26 cellular contexts compared by ENCODE assay signal in the genomic region with DNA sequence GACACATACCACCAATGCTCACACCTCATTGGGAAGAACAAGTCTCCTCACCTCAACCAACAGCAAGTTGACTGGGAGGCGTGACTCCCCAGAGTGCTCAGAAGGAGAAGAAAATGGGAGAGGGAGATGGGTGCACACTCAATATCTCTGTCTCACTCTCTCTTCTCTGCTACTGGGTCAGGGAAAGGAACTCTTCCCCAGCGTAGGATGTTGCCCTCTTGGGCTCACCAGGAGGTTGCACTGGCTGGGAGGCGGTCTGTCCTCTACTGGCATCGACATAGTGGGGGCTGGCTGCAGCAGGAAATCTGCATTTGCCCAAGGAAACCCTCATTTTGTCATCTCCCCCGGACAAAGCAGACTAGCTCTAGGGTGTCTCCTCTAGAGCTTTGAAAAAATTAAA.
A peak's percentile ranks its signal among the peaks of the same experiment; 100 is the strongest.
DNase-seq lines count a peak whose midpoint lies in the region; ATAC-seq and TF ChIP-seq lines count a peak whose summit lies in the region.
"Had no signal": no experiment of that assay in that cellular context is flagged by ENCODE, and none has a peak within 500 bp of the region (broad histone marks: within the 10 kb centered on the region; RNA-seq: fewer than 3 reads in every experiment).

No MANE protein-coding gene starts in this region.

- peaks cover 38% of the 10 kb centered on the region for H3K27me3 Mint-ChIP-seq in activated CD8-positive, alpha-beta memory T cell treated with anti-CD3 and anti-CD28 coated beads, Interleukin-2, amount 10 ng/mL, durations not matched to agents 7 days and 5 days
- H3K27me3 Mint-ChIP-seq: brain had no signal

- DNase-seq in activated CD8-positive, alpha-beta memory T cell treated with anti-CD3 and anti-CD28 coated beads, Interleukin-2, amount 10 ng/mL, durations not matched to agents 7 days and 5 days = peak; percentile 23
- DNase-seq in activated CD8-positive, alpha-beta memory T cell treated with anti-CD3 and anti-CD28 coated beads, Interleukin-2, amount 50 U/mL, for 48 hours = no peak
- DNase-seq in SJCRH30 = no peak
- peak; percentile 7 for DNase-seq in lung (ENCODE audit: low spot score)
- DNase-seq in vagina (ENCODE audit: extremely low spot score in 2 of 2) = peak; percentile 32 to 70
- DNase-seq in SKM-1 treated with dmso at 0.1 percent for 144 hours (lab: John Stamatoyannopoulos, UW; ENCODE audit: unreplicated experiment) = no peak
- DNase-seq in RPMI8226 = no peak
- DNase-seq: activated CD4-positive, alpha-beta T cell treated with anti-CD3 and anti-CD28 coated beads, Interleukin-2, amount 50 U/mL, for 4 hours; activated CD4-positive, CD25-positive, alpha-beta regulatory T cell; activated naive CD4-positive, alpha-beta T cell; BE2C; gastrocnemius medialis; hippocampal formation; left ventricle myocardium inferior; natural killer cell; NCI-H2227 treated with DMSO at 0.1 percent for 48 hours; NCI-H82; posterior cingulate gyrus had no signal

- H3K36me3 ChIP-seq in SJCRH30 (no peaks in the 10 kb centered on the region), lung (ENCODE audit: control insufficient read depth in 2 of 2, insufficient read depth in 2 of 2, low read length in 2 of 2) (no peaks in the 10 kb centered on the region), vagina (no peaks in the 10 kb centered on the region)
- H3K36me3 ChIP-seq: adrenal gland, BE2C, gastrocnemius medialis, left ventricle myocardium inferior, stomach, transverse colon had no signal

- 46 to 62% methylated on average over 5 of the region's 5 CpGs for WGBS in lung, 2 donors

- no peak for TF ChIP-seq POLR2A in vagina (IDR thresholded peaks at IDR 0.05)

- no peaks in the 10 kb centered on the region for H3K36me3 Mint-ChIP-seq in activated CD8-positive, alpha-beta memory T cell treated with anti-CD3 and anti-CD28 coated beads, Interleukin-2, amount 10 ng/mL, durations not matched to agents 7 days and 5 days
- H3K36me3 Mint-ChIP-seq: brain, natural killer cell had no signal

- peaks cover 25% of the 10 kb centered on the region for H3K4me1 ChIP-seq in SJCRH30
- no peaks in the 10 kb centered on the region for H3K4me1 ChIP-seq in lung (ENCODE audit: control insufficient read depth in 2 of 2, insufficient read depth in 2 of 2, low read length in 2 of 2)
- H3K4me1 ChIP-seq in vagina = peaks cover 20% of the 10 kb centered on the region
- H3K4me1 ChIP-seq: adrenal gland, gastrocnemius medialis had no signal

- H3K27ac ChIP-seq in SJCRH30 (peak overlapping the region; percentile 30), lung (ENCODE audit: low read depth in 1 of 2, low read length in 1 of 2) (no peak overlapping the region), vagina (no peak overlapping the region)
- H3K27ac ChIP-seq: adrenal gland, gastrocnemius medialis, HL-60, left ventricle myocardium inferior, stomach, transverse colon had no signal

- no peak overlapping the region for H3K4me3 ChIP-seq in SJCRH30
- no peak overlapping the region for H3K4me3 ChIP-seq in lung
- H3K4me3 ChIP-seq in vagina = no peak overlapping the region
- H3K4me3 ChIP-seq: adrenal gland, gastrocnemius medialis, left ventricle myocardium inferior, stomach, transverse colon had no signal

- H3K9me3 Mint-ChIP-seq in activated CD8-positive, alpha-beta memory T cell treated with anti-CD3 and anti-CD28 coated beads, Interleukin-2, amount 10 ng/mL, durations not matched to agents 7 days and 5 days (ENCODE audit: low read depth) = no peaks in the 10 kb centered on the region
- H3K9me3 Mint-ChIP-seq: natural killer cell had no signal

- peaks cover 7% of the 10 kb centered on the region for H3K4me1 Mint-ChIP-seq in activated CD8-positive, alpha-beta memory T cell treated with anti-CD3 and anti-CD28 coated beads, Interleukin-2, amount 10 ng/mL, durations not matched to agents 7 days and 5 days

- H3K9me3 ChIP-seq in SJCRH30 (replicated peaks) = no peaks in the 10 kb centered on the region
- H3K9me3 ChIP-seq in lung (ENCODE audit: control insufficient read depth in 2 of 2, insufficient read depth in 1 of 2, low read length in 1 of 2) = peaks cover 0 to 6% of the 10 kb centered on the region in 2 donors
- no peaks in the 10 kb centered on the region for H3K9me3 ChIP-seq in vagina
- H3K9me3 ChIP-seq: adrenal gland, BE2C, gastrocnemius medialis, left ventricle myocardium inferior, stomach, transverse colon had no signal

- no peak overlapping the region for H3K4me3 Mint-ChIP-seq in activated CD8-positive, alpha-beta memory T cell treated with anti-CD3 and anti-CD28 coated beads, Interleukin-2, amount 10 ng/mL, durations not matched to agents 7 days and 5 days
- H3K4me3 Mint-ChIP-seq: brain, GM23338, natural killer cell had no signal

- CTCF ChIA-PET in activated CD8-positive, alpha-beta memory T cell treated with anti-CD3 and anti-CD28 coated beads, Interleukin-2, amount 10 ng/mL, durations not matched to agents 7 days and 5 days (lab: Charles Lee) = no interaction called here

- no peak for ATAC-seq in activated CD8-positive, alpha-beta memory T cell treated with anti-CD3 and anti-CD28 coated beads, Interleukin-2, amount 10 ng/mL, durations not matched to agents 7 days and 5 days
- no peak for ATAC-seq in lung (ENCODE audit: insufficient read depth, low FRiP score)
- ATAC-seq in HG02763 (IDR thresholded peaks at IDR 0.05; ENCODE audit: unreplicated experiment) = no peak
- ATAC-seq: gastrocnemius medialis, Right ventricle myocardium inferior had no signal

- no peaks in the 10 kb centered on the region for H3K27me3 ChIP-seq in SJCRH30
- H3K27me3 ChIP-seq in lung (ENCODE audit: control insufficient read depth, insufficient read depth) = no peaks in the 10 kb centered on the region
- no peaks in the 10 kb centered on the region for H3K27me3 ChIP-seq in vagina
- H3K27me3 ChIP-seq: adrenal gland, BE2C had no signal

- intact Hi-C loops in vagina (cut with DNase I) = no loop called here

- no peak overlapping the region for H3K27ac Mint-ChIP-seq in activated CD8-positive, alpha-beta memory T cell treated with anti-CD3 and anti-CD28 coated beads, Interleukin-2, amount 10 ng/mL, durations not matched to agents 7 days and 5 days
- H3K27ac Mint-ChIP-seq: GM23338, natural killer cell had no signal

- TF ChIP-seq CTCF in lung (IDR thresholded peaks at IDR 0.05; ENCODE audit: control extremely low read depth, extremely low read depth) = no peak
- TF ChIP-seq CTCF in vagina (IDR thresholded peaks at IDR 0.05) = no peak

Comparison
In these comparisons a context has a peak if more than half of its experiments do, and no peak if none do; other contexts are left out.
1. DNase-seq: peak in activated CD8-positive, alpha-beta memory T cell treated with anti-CD3 and anti-CD28 coated beads, Interleukin-2, amount 10 ng/mL, durations not matched to agents 7 days and 5 days (single experiment), lung (single experiment) and vagina (2 of 2); none in activated CD8-positive, alpha-beta memory T cell treated with anti-CD3 and anti-CD28 coated beads, Interleukin-2, amount 50 U/mL, for 48 hours (single experiment), SJCRH30 (0 of 2), SKM-1 treated with dmso at 0.1 percent for 144 hours (single experiment) and RPMI8226 (single experiment).